In genomic region chr19:32351807-32352630, GRCh38 we compare ENCODE assay signal across 10 cellular contexts. TPM values are rescaled to one million over a fixed set of nuclear protein-coding genes. Genes with fewer than 3 reads are reported as not detected.
A peak's percentile ranks its signal among the peaks of the same experiment; 100 is the strongest.
DNase-seq lines count a peak whose midpoint lies in the region; ATAC-seq, FAIRE-seq and TF ChIP-seq lines count a peak whose summit lies in the region.
"Had no signal": no experiment of that assay in that cellular context is flagged by ENCODE, and none has a peak within 500 bp of the region (broad histone marks: within the 10 kb centered on the region; RNA-seq: fewer than 3 reads in every experiment).

No MANE protein-coding gene starts in this region.

- peaks cover 90% of the 10 kb centered on the region for H3K36me3 Mint-ChIP-seq in activated T-helper 2 cell treated with anti-CD3 and anti-CD28 coated beads, Interferon-gamma antibody, Interleukin-2, Interleukin-4, amounts not matched to agents 10 μg/mL and 5 μg/mL and 100 μg/mL, durations not matched to agents 14 hours and 24 hours and 36 hours (ENCODE audit: low read depth)

- H3K4me1 ChIP-seq in IMR-90 (ENCODE audit: control insufficient read depth, insufficient read depth, low read length): peaks cover 11% of the 10 kb centered on the region
- peaks cover 4 to 49% of the 10 kb centered on the region in 2 donors for H3K4me1 ChIP-seq in left lung
- peaks cover 3 to 6% of the 10 kb centered on the region in 2 donors for H3K4me1 ChIP-seq in kidney (ENCODE audit: control insufficient read depth in 1 of 2, insufficient read depth in 1 of 2, low read depth in 1 of 2, low read length in 2 of 2)

- POLR2A ChIA-PET in IMR-90 (lab: Charles Lee; ENCODE audit: unreplicated experiment): no interaction called here

- peak; percentile 54 for DNase-seq in AG10803 (ENCODE audit: low read depth)
- DNase-seq in IMR-90: peak; percentile 69
- DNase-seq in activated T-helper 2 cell treated with anti-CD3 and anti-CD28 coated beads, Interferon-gamma antibody, Interleukin-2, Interleukin-4, amounts not matched to agents 10 μg/mL and 5 μg/mL and 100 μg/mL, durations not matched to agents 14 hours and 24 hours and 36 hours (ENCODE audit: low spot score): no peak
- no peak for DNase-seq in left lung
- no peak for DNase-seq in NCI-H2081 treated with DMSO at 0.1 percent for 48 hours (lab: John Stamatoyannopoulos, UW)
- no peak for DNase-seq in WERI-Rb-1
- no peak for DNase-seq in kidney
- DNase-seq: activated CD4-positive, alpha-beta T cell treated with anti-CD3 and anti-CD28 coated beads, Interleukin-2, amount 50 U/mL, for 4 hours; DND-41 had no signal

- H3K36me3 ChIP-seq in IMR-90 (ENCODE audit: control insufficient read depth, insufficient read depth, low read length): peaks cover 30% of the 10 kb centered on the region
- peaks cover 2 to 45% of the 10 kb centered on the region in 2 donors for H3K36me3 ChIP-seq in left lung
- H3K36me3 ChIP-seq in WERI-Rb-1: peaks cover 70% of the 10 kb centered on the region
- H3K36me3 ChIP-seq in kidney (ENCODE audit: control insufficient read depth in 1 of 2, insufficient read depth in 2 of 2, low read length in 2 of 2): peaks cover 25 to 36% of the 10 kb centered on the region in 2 donors

- no peak for TF ChIP-seq RAD21 in IMR-90 (IDR thresholded peaks at IDR 0.05; ENCODE audit: low read length)

- no peak for TF ChIP-seq POLR2A in IMR-90 (IDR thresholded peaks at IDR 0.05; ENCODE audit: low read depth, low read length)

- no peak overlapping the region for H3K14ac ChIP-seq in IMR-90 (replicated peaks; ENCODE audit: low read depth, low read length)

- peak overlapping the region; percentile 49 for H2BK5ac ChIP-seq in IMR-90 (ENCODE audit: low read depth, low read length, poor library complexity, severe bottlenecking)

- no peak overlapping the region for H4K91ac ChIP-seq in IMR-90 (ENCODE audit: insufficient read depth, low read depth, low read length)

- no peak overlapping the region for H2AK5ac ChIP-seq in IMR-90 (ENCODE audit: low read depth, low read length)

- H3K56ac ChIP-seq in IMR-90 (ENCODE audit: extremely low read depth, insufficient read depth, low read length): no peak overlapping the region

- CTCF ChIA-PET in IMR-90 (lab: Yijun Ruan, JAX): interaction anchor here (0.9 to 1.2 kb wide), 2 partner anchors 12 to 16 kb away, joined by 3 read pairs; no protein-coding TSS in a partner anchor

- H3K27me3 ChIP-seq in IMR-90 (ENCODE audit: control insufficient read depth, insufficient read depth, low read length) (no peaks in the 10 kb centered on the region), left lung (peaks cover 0 to 87% of the 10 kb centered on the region in 2 donors), WERI-Rb-1 (ENCODE audit: insufficient read depth, low read depth, severe bottlenecking) (no peaks in the 10 kb centered on the region)

- peaks cover 50 to 65% of the 10 kb centered on the region in 2 experiments for H3K79me1 ChIP-seq in IMR-90 (ENCODE audit: low read depth in 1 of 2, low read length in 2 of 2)

- H3K9me1 ChIP-seq in IMR-90 (ENCODE audit: insufficient read depth, low read length): peaks cover 15% of the 10 kb centered on the region; the same call in 1 of the 2 replicates

- H3K27ac ChIP-seq in IMR-90 (ENCODE audit: insufficient read depth, low read length): no peak overlapping the region
- no peak overlapping the region for H3K27ac ChIP-seq in left lung
- no peak overlapping the region for H3K27ac ChIP-seq in WERI-Rb-1
- no peak overlapping the region for H3K27ac ChIP-seq in kidney (ENCODE audit: low read depth in 2 of 2, low read length in 2 of 2)

- peak overlapping the region; percentile 60 for H3K27ac Mint-ChIP-seq in activated T-helper 2 cell treated with anti-CD3 and anti-CD28 coated beads, Interferon-gamma antibody, Interleukin-2, Interleukin-4, amounts not matched to agents 10 μg/mL and 5 μg/mL and 100 μg/mL, durations not matched to agents 14 hours and 24 hours and 36 hours

- no peaks in the 10 kb centered on the region for H3K9me3 ChIP-seq in IMR-90 (ENCODE audit: control insufficient read depth, insufficient read depth, low read length)
- no peaks in the 10 kb centered on the region for H3K9me3 ChIP-seq in left lung
- H3K9me3 ChIP-seq in WERI-Rb-1 (ENCODE audit: severe bottlenecking): no peaks in the 10 kb centered on the region
- H3K9me3 ChIP-seq in kidney (ENCODE audit: control insufficient read depth in 1 of 2, low read length in 2 of 2): no peaks in the 10 kb centered on the region

- dilution Hi-C loops in IMR-90 (cut with HindIII; ENCODE audit: low sequenced_read_pairs, unreplicated experiment): no loop called here

- no peak overlapping the region for H2AK9ac ChIP-seq in IMR-90 (replicated peaks; ENCODE audit: low read depth, low read length, poor library complexity)

- no peak overlapping the region for H2AFZ ChIP-seq in IMR-90 (replicated peaks; ENCODE audit: low read length, poor library complexity)

- no peak overlapping the region; the same call in 1 of the 2 replicates for H3K9ac ChIP-seq in IMR-90 (ENCODE audit: low read depth, low read length)
- no peak overlapping the region for H3K9ac ChIP-seq in kidney (ENCODE audit: low read length in 2 of 2)

- H3K23ac ChIP-seq in IMR-90 (ENCODE audit: low read depth, low read length): no peak overlapping the region

- H2BK15ac ChIP-seq in IMR-90 (ENCODE audit: low read depth, low read length): no peak overlapping the region

- no peaks in the 10 kb centered on the region for H3K9me3 Mint-ChIP-seq in activated T-helper 2 cell treated with anti-CD3 and anti-CD28 coated beads, Interferon-gamma antibody, Interleukin-2, Interleukin-4, amounts not matched to agents 10 μg/mL and 5 μg/mL and 100 μg/mL, durations not matched to agents 14 hours and 24 hours and 36 hours

- intact Hi-C loops in IMR-90 (cut with micrococcal nuclease) (loop anchor here (2.0 kb wide), 1 partner anchor 21 kb away; no protein-coding TSS in a partner anchor), left lung (cut with DNase I) (no loop called here), kidney (cut with DNase I) (no loop called here)
- intact Hi-C loops in activated T-helper 2 cell treated with anti-CD3 and anti-CD28 coated beads, Interferon-gamma antibody, Interleukin-2, Interleukin-4, amounts not matched to agents 10 μg/mL and 5 μg/mL and 100 μg/mL, durations not matched to agents 14 hours and 24 hours and 36 hours (cut with micrococcal nuclease): no loop called here

- peak; percentile 29 for ATAC-seq in IMR-90 (ENCODE audit: low read depth)
- ATAC-seq in left lung: peak; percentile 45
- ATAC-seq in GM21786 (IDR thresholded peaks at IDR 0.05; ENCODE audit: unreplicated experiment): no peak

- TF ChIP-seq CTCF in AG10803 (conservative IDR thresholded peaks at IDR 0.05; ENCODE audit: low read length) (no peak), IMR-90 (conservative IDR thresholded peaks at IDR 0.05; ENCODE audit: low read depth, low read length) (no peak), left lung (IDR thresholded peaks at IDR 0.05) (no peak), WERI-Rb-1 (IDR thresholded peaks at IDR 0.05; ENCODE audit: low read depth, low read length) (no peak), kidney (IDR thresholded peaks at IDR 0.05; ENCODE audit: borderline replicate concordance, extremely low read depth, insufficient read depth) (no peak)

- H3K4me2 ChIP-seq in IMR-90 (ENCODE audit: low read depth, low read length): peak overlapping the region; percentile 77; the same call in 1 of the 2 replicates

- H3K18ac ChIP-seq in IMR-90 (ENCODE audit: low read depth, low read length): no peak overlapping the region

- no peak overlapping the region for H4K5ac ChIP-seq in IMR-90 (ENCODE audit: low read depth, low read length)

- H3K27me3 Mint-ChIP-seq in activated T-helper 2 cell treated with anti-CD3 and anti-CD28 coated beads, Interferon-gamma antibody, Interleukin-2, Interleukin-4, amounts not matched to agents 10 μg/mL and 5 μg/mL and 100 μg/mL, durations not matched to agents 14 hours and 24 hours and 36 hours (ENCODE audit: low read depth): no peaks in the 10 kb centered on the region

- H2BK20ac ChIP-seq in IMR-90 (ENCODE audit: low read depth, low read length): no peak overlapping the region; the same call in 1 of the 2 replicates

- H3K4me1 Mint-ChIP-seq in activated T-helper 2 cell treated with anti-CD3 and anti-CD28 coated beads, Interferon-gamma antibody, Interleukin-2, Interleukin-4, amounts not matched to agents 10 μg/mL and 5 μg/mL and 100 μg/mL, durations not matched to agents 14 hours and 24 hours and 36 hours (ENCODE audit: low read depth): peaks cover 65% of the 10 kb centered on the region

- no peak overlapping the region for H3K4me3 Mint-ChIP-seq in activated T-helper 2 cell treated with anti-CD3 and anti-CD28 coated beads, Interferon-gamma antibody, Interleukin-2, Interleukin-4, amounts not matched to agents 10 μg/mL and 5 μg/mL and 100 μg/mL, durations not matched to agents 14 hours and 24 hours and 36 hours (ENCODE audit: low read depth)

- peak overlapping the region; percentile 5; the same call in 1 of the 2 replicates for H3K4ac ChIP-seq in IMR-90 (ENCODE audit: low read depth, low read length)

- in situ Hi-C loops in IMR-90 (cut with MboI; ENCODE audit: low sequenced_read_pairs): loop anchor here (25.0 kb wide), 1 partner anchor 1015 kb away; the partner anchor contains the start of gene TSHZ3

- FAIRE-seq in kidney (lab: Jason Lieb, UNC): no peak

- no peak overlapping the region; a peak in 1 of 4 replicates for H4K8ac ChIP-seq in IMR-90 (ENCODE audit: low read depth in 2 of 2, low read length in 2 of 2)

- no peak overlapping the region for H2BK120ac ChIP-seq in IMR-90 (ENCODE audit: low read depth, low read length)

- no peak overlapping the region for H3K4me3 ChIP-seq in AG10803 (ENCODE audit: low read length)
- no peak overlapping the region for H3K4me3 ChIP-seq in IMR-90 (ENCODE audit: insufficient read depth, low read depth, low read length)
- no peak overlapping the region for H3K4me3 ChIP-seq in left lung
- no peak overlapping the region for H3K4me3 ChIP-seq in WERI-Rb-1 (ENCODE audit: low read depth, low read length)
- no peak overlapping the region for H3K4me3 ChIP-seq in kidney (ENCODE audit: low read length in 2 of 2)

- H4K20me1 ChIP-seq in IMR-90 (ENCODE audit: insufficient read depth, low read length): peaks cover 15% of the 10 kb centered on the region

- BruUV-seq in IMR-90 (replicated peaks; lab: Mats Ljungman, UMichigan): no TSS peak

- WGBS in IMR-90 (ENCODE audit: extremely low coverage in 2 of 2, insufficient read length in 1 of 2), 2 experiments: no CpG with 5 or more reads among the region's 2 CpGs

RNA-seq across cellular contexts. Expression of gene ZNF507, which starts 6.6 kb away (rescaled TPM):
- total RNA-seq in IMR-90 (2012; rRNA removed) (15.0 and 19.9 TPM in 2 replicates), left lung (10 to 100 TPM; 14.0 to 15.9 TPM), kidney (23.5 TPM)
- polyA plus RNA-seq in IMR-90 (2012; rRNA removed) (8.4 and 9.6 TPM in 2 replicates), kidney (ENCODE audit: insufficient read depth, low read depth, low replicate concordance) (3.4 TPM)
- polyA plus RNA-seq in IMR-90 (2012; cell fraction: cytosol; rRNA removed): 1.7 and 2.7 TPM in 2 replicates
- 1.6 and 15.2 TPM in 2 replicates for polyA plus RNA-seq in IMR-90 (2012; cell fraction: nucleus; rRNA removed; ENCODE audit: low replicate concordance)
- 29.5 and 29.6 TPM in 2 replicates for total RNA-seq in activated T-helper 2 cell treated with anti-CD3 and anti-CD28 coated beads, Interferon-gamma antibody, Interleukin-2, Interleukin-4, amounts not matched to agents 10 μg/mL and 5 μg/mL and 100 μg/mL, durations not matched to agents 14 hours and 24 hours and 36 hours

RNA-seq across cellular contexts. Expression of gene DPY19L3, which starts 53.6 kb away (rescaled TPM):
- total RNA-seq in IMR-90 (2012; rRNA removed) (29.6 and 36.4 TPM in 2 replicates), left lung (10 to 100 TPM; 31.5 to 44.9 TPM), kidney (36.7 TPM)
- polyA plus RNA-seq in IMR-90 (2012; rRNA removed) (33.2 and 36.5 TPM in 2 replicates), kidney (ENCODE audit: insufficient read depth, low read depth, low replicate concordance) (4.7 TPM)
- polyA plus RNA-seq in IMR-90 (2012; cell fraction: cytosol; rRNA removed): 23.2 and 23.4 TPM in 2 replicates
- 125 and 193 TPM in 2 replicates for polyA plus RNA-seq in IMR-90 (2012; cell fraction: nucleus; rRNA removed; ENCODE audit: low replicate concordance)
- total RNA-seq in activated T-helper 2 cell treated with anti-CD3 and anti-CD28 coated beads, Interferon-gamma antibody, Interleukin-2, Interleukin-4, amounts not matched to agents 10 μg/mL and 5 μg/mL and 100 μg/mL, durations not matched to agents 14 hours and 24 hours and 36 hours: 16.7 and 19.4 TPM in 2 replicates

Comparison
In these comparisons a context has a peak if more than half of its experiments do, and no peak if none do; other contexts are left out.
1. DNase-seq: peak in AG10803 (single experiment) and IMR-90 (single experiment); none in activated T-helper 2 cell treated with anti-CD3 and anti-CD28 coated beads, Interferon-gamma antibody, Interleukin-2, Interleukin-4, amounts not matched to agents 10 μg/mL and 5 μg/mL and 100 μg/mL, durations not matched to agents 14 hours and 24 hours and 36 hours (single experiment), left lung (0 of 2), NCI-H2081 treated with DMSO at 0.1 percent for 48 hours (single experiment), WERI-Rb-1 (single experiment) and kidney (single experiment).